Comparison of ENCODE assay signal across 1 cellular context in genomic region chr12:48998497-48999353, GRCh38.
TF ChIP-seq lines count a peak whose summit lies in the region.

No MANE protein-coding gene starts in this region.

TF ChIP-seq in IMR-90, 13 proteins besides CTCF, POLR2A, EP300 and RAD21:
- TF ChIP-seq FOS (IDR thresholded peaks at IDR 0.05; ENCODE audit: low read depth, low read length) (0 out of 2 replicates have a peak, but pooled peaks have one; percentile 21), ELK1 (IDR thresholded peaks at IDR 0.05; ENCODE audit: borderline replicate concordance, low read depth, low read length) (no peak), USF2 (IDR thresholded peaks at IDR 0.05; ENCODE audit: low read depth, low read length) (no peak), BHLHE40 (IDR thresholded peaks at IDR 0.05; ENCODE audit: low read depth, low read length) (peak; percentile 37; the same call in 1 of the 2 replicates), RFX5 (IDR thresholded peaks at IDR 0.05; ENCODE audit: low read depth, low read length) (no peak), RCOR1 (IDR thresholded peaks at IDR 0.05; ENCODE audit: insufficient replicate concordance, low read length) (no peak)
